ENCODE assay signal across 1 cellular context in the genomic region with DNA sequence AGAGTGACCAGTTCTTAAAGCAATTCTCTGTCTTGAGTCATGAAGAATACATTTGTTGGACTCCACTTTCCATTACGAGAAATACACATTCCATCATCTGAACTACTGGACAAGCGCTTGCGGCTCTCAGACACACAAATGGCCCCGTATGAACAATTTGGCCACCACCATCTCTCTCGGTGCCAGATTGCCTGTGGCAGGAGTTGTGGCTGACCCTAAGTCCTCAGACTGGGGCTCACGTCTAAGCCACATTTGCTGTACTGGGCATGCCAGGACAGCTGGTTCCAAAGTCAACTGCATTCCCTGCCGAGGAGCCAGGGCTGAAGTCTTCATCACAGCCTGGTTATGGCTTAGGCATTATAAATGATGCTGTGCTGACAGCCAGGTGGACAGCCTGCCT.
TF ChIP-seq lines count a peak whose summit lies in the region.

No MANE protein-coding gene starts in this region.

TF ChIP-seq in IMR-90, 13 proteins besides CTCF, POLR2A, EP300 and RAD21 (continued from another document):
- TF ChIP-seq CEBPB (IDR thresholded peaks at IDR 0.05; ENCODE audit: low read depth, low read length) (no peak), RCOR1 (IDR thresholded peaks at IDR 0.05; ENCODE audit: insufficient replicate concordance, low read length) (no peak), BHLHE40 (IDR thresholded peaks at IDR 0.05; ENCODE audit: low read depth, low read length) (no peak)
